ENCODE assay signal across 9 cellular contexts in genomic region chr9:101705135-101705661, GRCh38. TPM values are rescaled to one million over a fixed set of nuclear protein-coding genes. Genes with fewer than 3 reads are reported as not detected.
DNase-seq lines count a peak whose midpoint lies in the region; ATAC-seq, FAIRE-seq and TF ChIP-seq lines count a peak whose summit lies in the region.
"Had no signal": no experiment of that assay in that cellular context is flagged by ENCODE, and none has a peak within 500 bp of the region (broad histone marks: within the 10 kb centered on the region; RNA-seq: fewer than 3 reads in every experiment).

No MANE protein-coding gene starts in this region.

- WGBS in prostate gland: 9% methylated on average over 21 of the region's 21 CpGs

- no peaks in the 10 kb centered on the region for H3K36me3 ChIP-seq in CD4-positive, alpha-beta memory T cell (ENCODE audit: insufficient read depth, low read length)
- H3K36me3 ChIP-seq in prostate gland: no peaks in the 10 kb centered on the region

- peak overlapping the region; percentile 56 to 88 (median 82) for H3K4me3 Mint-ChIP-seq in CD4-positive, alpha-beta memory T cell
- H3K4me3 Mint-ChIP-seq in activated CD4-positive, alpha-beta T cell treated with anti-CD3 and anti-CD28 coated beads, Interleukin-2, amount 10 ng/mL, durations not matched to agents 7 days and 5 days: peak overlapping the region; percentile 60

- no peaks in the 10 kb centered on the region for H3K36me3 Mint-ChIP-seq in CD4-positive, alpha-beta memory T cell
- no peaks in the 10 kb centered on the region for H3K36me3 Mint-ChIP-seq in activated CD4-positive, alpha-beta T cell treated with anti-CD3 and anti-CD28 coated beads, Interleukin-2, amount 10 ng/mL, durations not matched to agents 7 days and 5 days (ENCODE audit: low read depth)

- no peaks in the 10 kb centered on the region for H3K9me3 ChIP-seq in CD4-positive, alpha-beta memory T cell (ENCODE audit: control insufficient read depth in 1 of 2, low read length in 2 of 2)
- no peaks in the 10 kb centered on the region for H3K9me3 ChIP-seq in prostate gland

- H3K4me3 ChIP-seq in CD4-positive, alpha-beta memory T cell (ENCODE audit: low read length in 2 of 2): peak overlapping the region in 1 of 2 donors; percentile 19
- peak overlapping the region in 1 of 2 donors; percentile 16 for H3K4me3 ChIP-seq in prostate gland

- H3K27me3 ChIP-seq in CD4-positive, alpha-beta memory T cell (ENCODE audit: insufficient read depth, low read length): no peaks in the 10 kb centered on the region
- no peaks in the 10 kb centered on the region for H3K27me3 ChIP-seq in prostate gland (replicated peaks; ENCODE audit: insufficient read depth)

- H3K27ac ChIP-seq in CD4-positive, alpha-beta memory T cell (ENCODE audit: low read depth, low read length): no peak overlapping the region
- no peak overlapping the region for H3K27ac ChIP-seq in prostate gland

- POLR2A ChIA-PET in CD4-positive, alpha-beta memory T cell (lab: Charles Lee; ENCODE audit: partially characterized antibody): no interaction called here
- POLR2A ChIA-PET in activated CD4-positive, alpha-beta T cell treated with anti-CD3 and anti-CD28 coated beads, Interleukin-2, amount 10 ng/mL, durations not matched to agents 7 days and 5 days (lab: Charles Lee): no interaction called here

- H3K9me3 Mint-ChIP-seq in CD4-positive, alpha-beta memory T cell: peaks cover 0 to 5% (median 0%) of the 10 kb centered on the region in 8 donors
- no peaks in the 10 kb centered on the region for H3K9me3 Mint-ChIP-seq in activated CD4-positive, alpha-beta T cell treated with anti-CD3 and anti-CD28 coated beads, Interleukin-2, amount 10 ng/mL, durations not matched to agents 7 days and 5 days

- peak in 3 of 5 donors; percentile 2 to 19 (median 3) for DNase-seq in CD4-positive, alpha-beta memory T cell
- DNase-seq in HTR-8/SVneo (ENCODE audit: insufficient read length, low spot score): peak; percentile 2
- peak; percentile 14 for DNase-seq in activated CD4-positive, alpha-beta T cell treated with anti-CD3 and anti-CD28 coated beads, Interleukin-2, amount 10 ng/mL, durations not matched to agents 7 days and 5 days
- peak; percentile 5 for DNase-seq in germinal center (ENCODE audit: low spot score)
- DNase-seq in prostate gland (ENCODE audit: low spot score): peak; percentile 14
- no peak for DNase-seq in NCI-H226
- no peak for DNase-seq in OCI-M2 (lab: John Stamatoyannopoulos, UW; ENCODE audit: unreplicated experiment)

- peaks cover 8% of the 10 kb centered on the region in 2 donors for H3K27me3 Mint-ChIP-seq in CD4-positive, alpha-beta memory T cell
- H3K27me3 Mint-ChIP-seq in activated CD4-positive, alpha-beta T cell treated with anti-CD3 and anti-CD28 coated beads, Interleukin-2, amount 10 ng/mL, durations not matched to agents 7 days and 5 days: peaks cover 21% of the 10 kb centered on the region

- intact Hi-C loops in CD4-positive, alpha-beta memory T cell (cut with micrococcal nuclease): no loop called here
- intact Hi-C loops in prostate gland (cut with DNase I): no loop called here

- H3K27ac Mint-ChIP-seq in CD4-positive, alpha-beta memory T cell: peak overlapping the region in 3 of 7 donors; percentile 36 to 72 (median 69)
- no peak overlapping the region for H3K27ac Mint-ChIP-seq in activated CD4-positive, alpha-beta T cell treated with anti-CD3 and anti-CD28 coated beads, Interleukin-2, amount 10 ng/mL, durations not matched to agents 7 days and 5 days

- no peak for FAIRE-seq in HTR-8/SVneo (lab: Jason Lieb, UNC)

- CTCF ChIA-PET in CD4-positive, alpha-beta memory T cell (lab: Charles Lee; ENCODE audit: partially characterized antibody): no interaction called here
- CTCF ChIA-PET in activated CD4-positive, alpha-beta T cell treated with anti-CD3 and anti-CD28 coated beads, Interleukin-2, amount 10 ng/mL, durations not matched to agents 7 days and 5 days (lab: Charles Lee): no interaction called here

- H3K4me1 ChIP-seq in CD4-positive, alpha-beta memory T cell (ENCODE audit: insufficient read depth, low read length): no peaks in the 10 kb centered on the region
- no peaks in the 10 kb centered on the region for H3K4me1 ChIP-seq in prostate gland (replicated peaks)

- peaks cover 0 to 7% (median 7%) of the 10 kb centered on the region in 4 donors for H3K4me1 Mint-ChIP-seq in CD4-positive, alpha-beta memory T cell
- peaks cover 6% of the 10 kb centered on the region for H3K4me1 Mint-ChIP-seq in activated CD4-positive, alpha-beta T cell treated with anti-CD3 and anti-CD28 coated beads, Interleukin-2, amount 10 ng/mL, durations not matched to agents 7 days and 5 days

- TF ChIP-seq CTCF in prostate gland (IDR thresholded peaks at IDR 0.05): peak in 1 of 4 experiments; percentile 24

- peak; percentile 55 for ATAC-seq in GM19452 (IDR thresholded peaks at IDR 0.05; ENCODE audit: unreplicated experiment)

- no peak for TF ChIP-seq POLR2A in prostate gland (IDR thresholded peaks at IDR 0.05)

RNA-seq across cellular contexts. Expression of gene GRIN3A, which starts 33.2 kb away (rescaled TPM):
- total RNA-seq in CD4-positive, alpha-beta memory T cell: under 1 TPM in 1 of 2 experiments, not detected in 1; 0.08 TPM
- under 1 TPM; 0.08 to 0.12 TPM for polyA plus RNA-seq in CD4-positive, alpha-beta memory T cell
- total RNA-seq in activated CD4-positive, alpha-beta T cell treated with anti-CD3 and anti-CD28 coated beads, Interleukin-2, amount 10 ng/mL, durations not matched to agents 7 days and 5 days: not detected
- 1 to 10 TPM in 1 of 2 donors, under 1 TPM in 1; 0.80 to 1.5 TPM for total RNA-seq in prostate gland
- total RNA-seq: fibroblast of lung had no signal
- polyA plus RNA-seq: fibroblast of lung had no signal

Comparison
In these comparisons a context has a peak if more than half of its experiments do, and no peak if none do; other contexts are left out.
1. DNase-seq: peak in CD4-positive, alpha-beta memory T cell (3 of 5), HTR-8/SVneo (single experiment), activated CD4-positive, alpha-beta T cell treated with anti-CD3 and anti-CD28 coated beads, Interleukin-2, amount 10 ng/mL, durations not matched to agents 7 days and 5 days (single experiment), germinal center (single experiment) and prostate gland (single experiment); none in NCI-H226 (single experiment) and OCI-M2 (single experiment).